8 cellular contexts compared by ENCODE assay signal in genomic region chr5:144203750-144204596, GRCh38. TPM values are rescaled to one million over a fixed set of nuclear protein-coding genes. Genes with fewer than 3 reads are reported as not detected.
DNase-seq lines count a peak whose midpoint lies in the region; ATAC-seq, FAIRE-seq and TF ChIP-seq lines count a peak whose summit lies in the region.

No MANE protein-coding gene starts in this region.

- H3K27me3 Mint-ChIP-seq in activated CD8-positive, alpha-beta T cell treated with anti-CD3 and anti-CD28 coated beads, Interleukin-2, amount 10 ng/mL, durations not matched to agents 7 days and 5 days (ENCODE audit: low read depth), result peaks cover 55% of the 10 kb centered on the region
- no peaks in the 10 kb centered on the region for H3K27me3 Mint-ChIP-seq in glutamatergic neuron (ENCODE audit: unreplicated experiment)

- FAIRE-seq in D721Med (lab: Jason Lieb, UNC), result peak; percentile 35

- TF ChIP-seq CTCF in D721Med (IDR thresholded peaks at IDR 0.05; ENCODE audit: insufficient read depth, missing control alignments), result peak; percentile 94
- peak; percentile 88 for TF ChIP-seq CTCF in glutamatergic neuron (IDR thresholded peaks at IDR 0.05; ENCODE audit: partially characterized antibody, unreplicated experiment)

- POLR2A ChIA-PET in activated CD8-positive, alpha-beta T cell treated with anti-CD3 and anti-CD28 coated beads, Interleukin-2, amount 10 ng/mL, durations not matched to agents 7 days and 5 days (lab: Charles Lee), result no interaction called here

- CTCF ChIA-PET in activated CD8-positive, alpha-beta T cell treated with anti-CD3 and anti-CD28 coated beads, Interleukin-2, amount 10 ng/mL, durations not matched to agents 7 days and 5 days (lab: Charles Lee), result interaction anchor here (0.6 to 2.1 kb wide), 15 partner anchors 10 to 1926 kb away, joined by 3 to 39 read pairs (median 4); partner anchors contain the start of genes KCTD16 and YIPF5

- no peak overlapping the region for H3K4me3 Mint-ChIP-seq in activated CD8-positive, alpha-beta T cell treated with anti-CD3 and anti-CD28 coated beads, Interleukin-2, amount 10 ng/mL, durations not matched to agents 7 days and 5 days
- H3K4me3 Mint-ChIP-seq in glutamatergic neuron (ENCODE audit: unreplicated experiment), result peak overlapping the region; percentile 86

- no peaks in the 10 kb centered on the region for H3K36me3 Mint-ChIP-seq in activated CD8-positive, alpha-beta T cell treated with anti-CD3 and anti-CD28 coated beads, Interleukin-2, amount 10 ng/mL, durations not matched to agents 7 days and 5 days (ENCODE audit: low read depth)
- H3K36me3 Mint-ChIP-seq in glutamatergic neuron (ENCODE audit: unreplicated experiment), result no peaks in the 10 kb centered on the region

- ATAC-seq in GM18907 (IDR thresholded peaks at IDR 0.05; ENCODE audit: unreplicated experiment), result peak; percentile 93
- peak; percentile 86 for ATAC-seq in HG03103 (IDR thresholded peaks at IDR 0.05; ENCODE audit: low read depth, unreplicated experiment)
- ATAC-seq in activated CD8-positive, alpha-beta T cell treated with anti-CD3 and anti-CD28 coated beads, Interleukin-2, amount 10 ng/mL, durations not matched to agents 7 days and 5 days, result peak; percentile 72

- no peak overlapping the region for H3K27ac Mint-ChIP-seq in activated CD8-positive, alpha-beta T cell treated with anti-CD3 and anti-CD28 coated beads, Interleukin-2, amount 10 ng/mL, durations not matched to agents 7 days and 5 days
- peak overlapping the region; percentile 74 for H3K27ac Mint-ChIP-seq in glutamatergic neuron (ENCODE audit: unreplicated experiment)

- H3K9me3 Mint-ChIP-seq in activated CD8-positive, alpha-beta T cell treated with anti-CD3 and anti-CD28 coated beads, Interleukin-2, amount 10 ng/mL, durations not matched to agents 7 days and 5 days (ENCODE audit: insufficient read depth), result no peaks in the 10 kb centered on the region
- H3K9me3 Mint-ChIP-seq in glutamatergic neuron (ENCODE audit: unreplicated experiment), result no peaks in the 10 kb centered on the region

- DNase-seq in D721Med (ENCODE audit: insufficient read length, low spot score) (no peak), NCI-H524 treated with DMSO at 0.1 percent for 48 hours (lab: John Stamatoyannopoulos, UW) (peak; percentile 40), glutamatergic neuron (peak; percentile 48), pulmonary artery endothelial cell (ENCODE audit: low read depth, low spot score) (peak; percentile 36), middle frontal gyrus (ENCODE audit: extremely low spot score, low spot score) (no peak)
- peak; percentile 56 for DNase-seq in activated CD8-positive, alpha-beta T cell treated with anti-CD3 and anti-CD28 coated beads, Interleukin-2, amount 10 ng/mL, durations not matched to agents 7 days and 5 days

- no peaks in the 10 kb centered on the region for H3K4me1 Mint-ChIP-seq in activated CD8-positive, alpha-beta T cell treated with anti-CD3 and anti-CD28 coated beads, Interleukin-2, amount 10 ng/mL, durations not matched to agents 7 days and 5 days (ENCODE audit: low read depth)
- H3K4me1 Mint-ChIP-seq in glutamatergic neuron (ENCODE audit: low read depth, unreplicated experiment), result peaks cover 10% of the 10 kb centered on the region

RNA-seq across cellular contexts. Expression of gene KCTD16, which starts 33.3 kb away (rescaled TPM):
- total RNA-seq in activated CD8-positive, alpha-beta T cell treated with anti-CD3 and anti-CD28 coated beads, Interleukin-2, amount 10 ng/mL, durations not matched to agents 7 days and 5 days, result under 1 TPM in 1 of 2 experiments, not detected in 1; 0.08 TPM
- total RNA-seq in glutamatergic neuron (ENCODE audit: unreplicated experiment), result 16.9 TPM
- total RNA-seq in pulmonary artery endothelial cell, result 0.07 and 0.13 TPM in 2 replicates

RNA-seq across cellular contexts. Expression of gene YIPF5, which starts 33.5 kb away (rescaled TPM):
- 10 to 100 TPM; 35.2 to 38.1 TPM for total RNA-seq in activated CD8-positive, alpha-beta T cell treated with anti-CD3 and anti-CD28 coated beads, Interleukin-2, amount 10 ng/mL, durations not matched to agents 7 days and 5 days
- 42.5 TPM for total RNA-seq in glutamatergic neuron (ENCODE audit: unreplicated experiment)
- total RNA-seq in pulmonary artery endothelial cell, result 118 and 134 TPM in 2 replicates

Comparison
In these comparisons a context has a peak if more than half of its experiments do, and no peak if none do; other contexts are left out.
1. DNase-seq: peak in NCI-H524 treated with DMSO at 0.1 percent for 48 hours (single experiment), activated CD8-positive, alpha-beta T cell treated with anti-CD3 and anti-CD28 coated beads, Interleukin-2, amount 10 ng/mL, durations not matched to agents 7 days and 5 days (single experiment), glutamatergic neuron (single experiment) and pulmonary artery endothelial cell (single experiment); none in D721Med (single experiment) and middle frontal gyrus (single experiment).
2. RNA of gene KCTD16, which starts 33.3 kb away (total RNA-seq): 16.9 TPM in glutamatergic neuron (single experiment); 0.07 to 0.13 TPM in pulmonary artery endothelial cell and 0.08 TPM in activated CD8-positive, alpha-beta T cell treated with anti-CD3 and anti-CD28 coated beads, Interleukin-2, amount 10 ng/mL, durations not matched to agents 7 days and 5 days; every median in the first group is over 10 times any median in the second.
3. Peak in every context shown above with its lines, with median percentiles within 50 percentile points of each other: ATAC-seq.